8 cellular contexts compared by ENCODE assay signal in the genomic region with DNA sequence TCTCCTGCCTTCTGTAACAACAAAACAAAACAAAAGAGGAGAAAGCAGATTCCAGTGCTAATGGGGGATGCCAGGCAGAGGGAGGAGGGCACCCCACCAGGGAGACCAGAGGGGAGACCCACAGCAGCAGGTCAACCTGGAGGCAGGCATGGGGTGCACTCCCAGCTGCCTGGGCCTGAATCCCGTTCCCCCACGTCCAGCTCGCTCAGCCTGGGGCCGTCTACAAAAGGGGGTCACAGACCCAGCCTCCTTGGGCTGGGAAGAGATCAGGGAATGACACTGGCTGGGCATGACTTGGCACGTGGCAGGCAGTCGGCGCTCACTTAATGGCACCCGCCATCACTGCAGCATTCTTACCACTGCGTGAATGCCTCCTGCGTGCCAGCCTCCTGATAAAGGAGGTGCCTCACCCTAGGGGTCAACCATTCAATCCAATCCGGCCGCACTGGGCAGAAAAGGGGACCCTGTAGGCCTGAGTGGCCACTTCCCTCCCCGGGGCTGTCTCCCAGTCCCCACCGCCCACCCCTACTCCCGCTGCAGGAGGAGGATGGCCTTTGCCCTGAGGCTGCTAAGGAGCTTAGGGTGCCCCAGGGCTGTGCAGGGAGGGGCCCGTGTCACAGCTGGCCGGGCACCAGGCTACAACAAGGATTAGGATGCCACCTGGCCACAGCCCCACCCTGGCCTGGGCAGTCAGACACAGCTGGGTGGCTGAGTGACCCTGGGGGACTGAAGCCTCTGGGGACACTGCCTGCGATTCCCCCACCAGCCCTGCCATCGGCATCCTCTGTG.
DNase-seq lines count a peak whose midpoint lies in the region; ATAC-seq and TF ChIP-seq lines count a peak whose summit lies in the region.

No MANE protein-coding gene starts in this region.

- H3K4me1 ChIP-seq in rectal smooth muscle tissue (ENCODE audit: control insufficient read depth, insufficient read depth, low read length) = peaks cover 14% of the 10 kb centered on the region
- H3K4me1 ChIP-seq in HAP-1 = no peaks in the 10 kb centered on the region

- no peak overlapping the region for H3K9ac ChIP-seq in rectal smooth muscle tissue (ENCODE audit: low read length)

- H3K27me3 ChIP-seq in rectal smooth muscle tissue (ENCODE audit: control insufficient read depth, insufficient read depth, low read length) (no peaks in the 10 kb centered on the region), HAP-1 (ENCODE audit: low read depth) (no peaks in the 10 kb centered on the region)

- H3K9me3 Mint-ChIP-seq in CD14-positive monocyte = peaks cover 4 to 17% (median 11%) of the 10 kb centered on the region in 7 donors

- H3K36me3 ChIP-seq in rectal smooth muscle tissue (ENCODE audit: control insufficient read depth, insufficient read depth, low read length) = peaks cover 15% of the 10 kb centered on the region
- peaks cover 12% of the 10 kb centered on the region for H3K36me3 ChIP-seq in HAP-1 (replicated peaks)

- H3K27ac ChIP-seq in cingulate gyrus (ENCODE audit: low read depth, low read length) = peak overlapping the region; percentile 23
- H3K27ac ChIP-seq in rectal smooth muscle tissue (ENCODE audit: low read depth, low read length) = peak overlapping the region; percentile 65

- H3K27ac Mint-ChIP-seq in CD14-positive monocyte = peak overlapping the region in 2 of 7 donors; percentile 24 to 54

- in situ Hi-C loops in HAP-1 (cut with MboI; ENCODE audit: low sequenced_read_pairs) = no loop called here

- ATAC-seq in GM19023 (IDR thresholded peaks at IDR 0.05; ENCODE audit: unreplicated experiment) (peak; percentile 24), HG02970 (IDR thresholded peaks at IDR 0.05; ENCODE audit: low FRiP score, unreplicated experiment) (peak; percentile 33)

- no peak overlapping the region for H3K4me3 ChIP-seq in rectal smooth muscle tissue (ENCODE audit: low read length)
- H3K4me3 ChIP-seq in HAP-1 = no peak overlapping the region

- H3K27me3 Mint-ChIP-seq in CD14-positive monocyte (ENCODE audit: low read depth in 3 of 3) = peaks cover 0 to 3% (median 1%) of the 10 kb centered on the region in 3 donors

- H3K4me3 Mint-ChIP-seq in CD14-positive monocyte = no peak overlapping the region

- peaks cover 74 to 94% of the 10 kb centered on the region in 2 donors for H3K36me3 Mint-ChIP-seq in CD14-positive monocyte

- DNase-seq in NOMO-1 (lab: John Stamatoyannopoulos, UW; ENCODE audit: unreplicated experiment in 2 of 2) = no peak
- no peak for DNase-seq in HAP-1 (ENCODE audit: low spot score in 2 of 2)
- no peak for DNase-seq in stimulated activated CD4-positive, alpha-beta T cell treated with anti-CD3 and anti-CD28 coated beads, Interleukin-15, amount 100 ng/mL, for 24 hours
- no peak for DNase-seq in CD14-positive monocyte (ENCODE audit: low spot score)

- intact Hi-C loops in CD14-positive monocyte (cut with micrococcal nuclease) = loop anchor here in 1 of 2 donors (5.0 kb wide), 1 partner anchor 38 kb away; no protein-coding TSS in a partner anchor

- H3K4me1 Mint-ChIP-seq in CD14-positive monocyte = peaks cover 19% of the 10 kb centered on the region

- no peak for TF ChIP-seq CTCF in CD14-positive monocyte (IDR thresholded peaks at IDR 0.05)

- no peaks in the 10 kb centered on the region for H3K9me3 ChIP-seq in HAP-1
